Comparison of ENCODE assay signal across 1 cellular context in the genomic region with DNA sequence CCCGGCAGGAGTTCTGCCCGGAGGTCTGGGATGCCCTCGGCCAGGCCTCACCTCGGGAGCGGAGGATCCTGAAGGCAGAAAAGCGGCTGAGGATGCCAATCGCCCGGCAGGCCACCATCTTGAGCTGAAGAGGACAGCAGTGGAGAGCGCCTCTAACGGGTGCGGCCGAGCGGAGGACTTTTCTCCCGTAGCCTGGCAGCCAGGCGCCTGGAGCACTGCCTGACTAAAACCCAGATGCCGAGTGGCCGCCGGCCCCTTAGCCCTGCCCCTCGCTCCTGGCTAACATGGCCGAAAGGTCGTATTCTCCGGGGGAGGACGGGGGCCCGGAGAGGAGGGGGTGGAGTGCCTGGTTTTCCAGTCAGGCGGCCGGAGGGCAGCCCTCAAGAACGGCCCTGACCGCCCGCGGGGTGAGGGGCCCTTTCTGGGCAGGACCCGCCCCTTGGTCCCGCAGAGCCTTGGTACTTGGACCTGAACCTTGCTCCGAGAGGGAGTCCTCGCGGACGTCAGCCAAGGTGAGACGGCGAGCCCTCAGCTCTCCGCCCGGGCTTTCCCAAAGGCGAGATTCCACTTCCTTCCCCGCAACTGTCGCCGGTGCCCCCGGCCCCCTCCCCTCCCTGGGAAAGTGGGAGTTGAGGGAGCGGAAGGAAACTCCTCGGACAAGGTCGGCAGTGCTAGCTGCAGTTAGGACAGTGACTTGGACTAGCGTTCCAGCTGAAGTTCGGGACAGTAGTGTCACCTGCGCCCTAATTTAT.
A peak's percentile ranks its signal among the peaks of the same experiment; 100 is the strongest.
TF ChIP-seq lines count a peak whose summit lies in the region.

A gene (minus strand): TSS at position 154 of the 752 bp plus-strand sequence. CDS start 36 bp downstream, at position 118.
A gene (plus strand): TSS at position 461 of the 752 bp plus-strand sequence. CDS start 9,316 bp downstream, outside the sequence.

TF ChIP-seq in K562, 482 proteins besides CTCF, POLR2A, EP300 and RAD21 (continued from another document and continues in another):
- TF ChIP-seq, protein P1, sequence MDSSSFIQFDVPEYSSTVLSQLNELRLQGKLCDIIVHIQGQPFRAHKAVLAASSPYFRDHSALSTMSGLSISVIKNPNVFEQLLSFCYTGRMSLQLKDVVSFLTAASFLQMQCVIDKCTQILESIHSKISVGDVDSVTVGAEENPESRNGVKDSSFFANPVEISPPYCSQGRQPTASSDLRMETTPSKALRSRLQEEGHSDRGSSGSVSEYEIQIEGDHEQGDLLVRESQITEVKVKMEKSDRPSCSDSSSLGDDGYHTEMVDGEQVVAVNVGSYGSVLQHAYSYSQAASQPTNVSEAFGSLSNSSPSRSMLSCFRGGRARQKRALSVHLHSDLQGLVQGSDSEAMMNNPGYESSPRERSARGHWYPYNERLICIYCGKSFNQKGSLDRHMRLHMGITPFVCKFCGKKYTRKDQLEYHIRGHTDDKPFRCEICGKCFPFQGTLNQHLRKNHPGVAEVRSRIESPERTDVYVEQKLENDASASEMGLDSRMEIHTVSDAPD (CRISPR knock-in tag; IDR thresholded peaks at IDR 0.05), result no peak
- no peak for TF ChIP-seq ZNF561 (CRISPR knock-in tag; conservative IDR thresholded peaks at IDR 0.05)
- TF ChIP-seq, protein P2, sequence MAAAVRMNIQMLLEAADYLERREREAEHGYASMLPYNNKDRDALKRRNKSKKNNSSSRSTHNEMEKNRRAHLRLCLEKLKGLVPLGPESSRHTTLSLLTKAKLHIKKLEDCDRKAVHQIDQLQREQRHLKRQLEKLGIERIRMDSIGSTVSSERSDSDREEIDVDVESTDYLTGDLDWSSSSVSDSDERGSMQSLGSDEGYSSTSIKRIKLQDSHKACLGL (CRISPR knock-in tag; IDR thresholded peaks at IDR 0.05; ENCODE audit: borderline replicate concordance, poor library complexity, severe bottlenecking), result no peak
- TF ChIP-seq, protein P3, sequence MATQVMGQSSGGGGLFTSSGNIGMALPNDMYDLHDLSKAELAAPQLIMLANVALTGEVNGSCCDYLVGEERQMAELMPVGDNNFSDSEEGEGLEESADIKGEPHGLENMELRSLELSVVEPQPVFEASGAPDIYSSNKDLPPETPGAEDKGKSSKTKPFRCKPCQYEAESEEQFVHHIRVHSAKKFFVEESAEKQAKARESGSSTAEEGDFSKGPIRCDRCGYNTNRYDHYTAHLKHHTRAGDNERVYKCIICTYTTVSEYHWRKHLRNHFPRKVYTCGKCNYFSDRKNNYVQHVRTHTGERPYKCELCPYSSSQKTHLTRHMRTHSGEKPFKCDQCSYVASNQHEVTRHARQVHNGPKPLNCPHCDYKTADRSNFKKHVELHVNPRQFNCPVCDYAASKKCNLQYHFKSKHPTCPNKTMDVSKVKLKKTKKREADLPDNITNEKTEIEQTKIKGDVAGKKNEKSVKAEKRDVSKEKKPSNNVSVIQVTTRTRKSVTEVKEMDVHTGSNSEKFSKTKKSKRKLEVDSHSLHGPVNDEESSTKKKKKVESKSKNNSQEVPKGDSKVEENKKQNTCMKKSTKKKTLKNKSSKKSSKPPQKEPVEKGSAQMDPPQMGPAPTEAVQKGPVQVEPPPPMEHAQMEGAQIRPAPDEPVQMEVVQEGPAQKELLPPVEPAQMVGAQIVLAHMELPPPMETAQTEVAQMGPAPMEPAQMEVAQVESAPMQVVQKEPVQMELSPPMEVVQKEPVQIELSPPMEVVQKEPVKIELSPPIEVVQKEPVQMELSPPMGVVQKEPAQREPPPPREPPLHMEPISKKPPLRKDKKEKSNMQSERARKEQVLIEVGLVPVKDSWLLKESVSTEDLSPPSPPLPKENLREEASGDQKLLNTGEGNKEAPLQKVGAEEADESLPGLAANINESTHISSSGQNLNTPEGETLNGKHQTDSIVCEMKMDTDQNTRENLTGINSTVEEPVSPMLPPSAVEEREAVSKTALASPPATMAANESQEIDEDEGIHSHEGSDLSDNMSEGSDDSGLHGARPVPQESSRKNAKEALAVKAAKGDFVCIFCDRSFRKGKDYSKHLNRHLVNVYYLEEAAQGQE (CRISPR knock-in tag; IDR thresholded peaks at IDR 0.05; ENCODE audit: low read depth), result no peak; the same call in 1 of the 2 replicates
- TF ChIP-seq, protein P4, sequence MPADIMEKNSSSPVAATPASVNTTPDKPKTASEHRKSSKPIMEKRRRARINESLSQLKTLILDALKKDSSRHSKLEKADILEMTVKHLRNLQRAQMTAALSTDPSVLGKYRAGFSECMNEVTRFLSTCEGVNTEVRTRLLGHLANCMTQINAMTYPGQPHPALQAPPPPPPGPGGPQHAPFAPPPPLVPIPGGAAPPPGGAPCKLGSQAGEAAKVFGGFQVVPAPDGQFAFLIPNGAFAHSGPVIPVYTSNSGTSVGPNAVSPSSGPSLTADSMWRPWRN (IDR thresholded peaks at IDR 0.05; ENCODE audit: low read depth), result no peak
- TF ChIP-seq THRAP3 (IDR thresholded peaks at IDR 0.05; ENCODE audit: borderline replicate concordance), result no peak
- TF ChIP-seq MYNN (IDR thresholded peaks at IDR 0.05), result 0 out of 2 replicates have a peak, but pooled peaks have one; percentile 63
- TF ChIP-seq MYNN (CRISPR knock-in tag; IDR thresholded peaks at IDR 0.05), result no peak
- TF ChIP-seq, protein P5, sequence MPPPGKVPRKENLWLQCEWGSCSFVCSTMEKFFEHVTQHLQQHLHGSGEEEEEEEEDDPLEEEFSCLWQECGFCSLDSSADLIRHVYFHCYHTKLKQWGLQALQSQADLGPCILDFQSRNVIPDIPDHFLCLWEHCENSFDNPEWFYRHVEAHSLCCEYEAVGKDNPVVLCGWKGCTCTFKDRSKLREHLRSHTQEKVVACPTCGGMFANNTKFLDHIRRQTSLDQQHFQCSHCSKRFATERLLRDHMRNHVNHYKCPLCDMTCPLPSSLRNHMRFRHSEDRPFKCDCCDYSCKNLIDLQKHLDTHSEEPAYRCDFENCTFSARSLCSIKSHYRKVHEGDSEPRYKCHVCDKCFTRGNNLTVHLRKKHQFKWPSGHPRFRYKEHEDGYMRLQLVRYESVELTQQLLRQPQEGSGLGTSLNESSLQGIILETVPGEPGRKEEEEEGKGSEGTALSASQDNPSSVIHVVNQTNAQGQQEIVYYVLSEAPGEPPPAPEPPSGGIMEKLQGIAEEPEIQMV (tag; conservative IDR thresholded peaks at IDR 0.05; ENCODE audit: low read depth), result no peak
- TF ChIP-seq POLR2G (IDR thresholded peaks at IDR 0.05; ENCODE audit: low read depth, low read length), result peak; percentile 96
- TF ChIP-seq, protein P6, sequence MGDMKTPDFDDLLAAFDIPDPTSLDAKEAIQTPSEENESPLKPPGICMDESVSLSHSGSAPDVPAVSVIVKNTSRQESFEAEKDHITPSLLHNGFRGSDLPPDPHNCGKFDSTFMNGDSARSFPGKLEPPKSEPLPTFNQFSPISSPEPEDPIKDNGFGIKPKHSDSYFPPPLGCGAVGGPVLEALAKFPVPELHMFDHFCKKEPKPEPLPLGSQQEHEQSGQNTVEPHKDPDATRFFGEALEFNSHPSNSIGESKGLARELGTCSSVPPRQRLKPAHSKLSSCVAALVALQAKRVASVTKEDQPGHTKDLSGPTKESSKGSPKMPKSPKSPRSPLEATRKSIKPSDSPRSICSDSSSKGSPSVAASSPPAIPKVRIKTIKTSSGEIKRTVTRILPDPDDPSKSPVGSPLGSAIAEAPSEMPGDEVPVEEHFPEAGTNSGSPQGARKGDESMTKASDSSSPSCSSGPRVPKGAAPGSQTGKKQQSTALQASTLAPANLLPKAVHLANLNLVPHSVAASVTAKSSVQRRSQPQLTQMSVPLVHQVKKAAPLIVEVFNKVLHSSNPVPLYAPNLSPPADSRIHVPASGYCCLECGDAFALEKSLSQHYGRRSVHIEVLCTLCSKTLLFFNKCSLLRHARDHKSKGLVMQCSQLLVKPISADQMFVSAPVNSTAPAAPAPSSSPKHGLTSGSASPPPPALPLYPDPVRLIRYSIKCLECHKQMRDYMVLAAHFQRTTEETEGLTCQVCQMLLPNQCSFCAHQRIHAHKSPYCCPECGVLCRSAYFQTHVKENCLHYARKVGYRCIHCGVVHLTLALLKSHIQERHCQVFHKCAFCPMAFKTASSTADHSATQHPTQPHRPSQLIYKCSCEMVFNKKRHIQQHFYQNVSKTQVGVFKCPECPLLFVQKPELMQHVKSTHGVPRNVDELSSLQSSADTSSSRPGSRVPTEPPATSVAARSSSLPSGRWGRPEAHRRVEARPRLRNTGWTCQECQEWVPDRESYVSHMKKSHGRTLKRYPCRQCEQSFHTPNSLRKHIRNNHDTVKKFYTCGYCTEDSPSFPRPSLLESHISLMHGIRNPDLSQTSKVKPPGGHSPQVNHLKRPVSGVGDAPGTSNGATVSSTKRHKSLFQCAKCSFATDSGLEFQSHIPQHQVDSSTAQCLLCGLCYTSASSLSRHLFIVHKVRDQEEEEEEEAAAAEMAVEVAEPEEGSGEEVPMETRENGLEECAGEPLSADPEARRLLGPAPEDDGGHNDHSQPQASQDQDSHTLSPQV (IDR thresholded peaks at IDR 0.05), result no peak
- no peak for TF ChIP-seq ZNF324 (CRISPR knock-in tag; IDR thresholded peaks at IDR 0.05)
- TF ChIP-seq, protein P7, sequence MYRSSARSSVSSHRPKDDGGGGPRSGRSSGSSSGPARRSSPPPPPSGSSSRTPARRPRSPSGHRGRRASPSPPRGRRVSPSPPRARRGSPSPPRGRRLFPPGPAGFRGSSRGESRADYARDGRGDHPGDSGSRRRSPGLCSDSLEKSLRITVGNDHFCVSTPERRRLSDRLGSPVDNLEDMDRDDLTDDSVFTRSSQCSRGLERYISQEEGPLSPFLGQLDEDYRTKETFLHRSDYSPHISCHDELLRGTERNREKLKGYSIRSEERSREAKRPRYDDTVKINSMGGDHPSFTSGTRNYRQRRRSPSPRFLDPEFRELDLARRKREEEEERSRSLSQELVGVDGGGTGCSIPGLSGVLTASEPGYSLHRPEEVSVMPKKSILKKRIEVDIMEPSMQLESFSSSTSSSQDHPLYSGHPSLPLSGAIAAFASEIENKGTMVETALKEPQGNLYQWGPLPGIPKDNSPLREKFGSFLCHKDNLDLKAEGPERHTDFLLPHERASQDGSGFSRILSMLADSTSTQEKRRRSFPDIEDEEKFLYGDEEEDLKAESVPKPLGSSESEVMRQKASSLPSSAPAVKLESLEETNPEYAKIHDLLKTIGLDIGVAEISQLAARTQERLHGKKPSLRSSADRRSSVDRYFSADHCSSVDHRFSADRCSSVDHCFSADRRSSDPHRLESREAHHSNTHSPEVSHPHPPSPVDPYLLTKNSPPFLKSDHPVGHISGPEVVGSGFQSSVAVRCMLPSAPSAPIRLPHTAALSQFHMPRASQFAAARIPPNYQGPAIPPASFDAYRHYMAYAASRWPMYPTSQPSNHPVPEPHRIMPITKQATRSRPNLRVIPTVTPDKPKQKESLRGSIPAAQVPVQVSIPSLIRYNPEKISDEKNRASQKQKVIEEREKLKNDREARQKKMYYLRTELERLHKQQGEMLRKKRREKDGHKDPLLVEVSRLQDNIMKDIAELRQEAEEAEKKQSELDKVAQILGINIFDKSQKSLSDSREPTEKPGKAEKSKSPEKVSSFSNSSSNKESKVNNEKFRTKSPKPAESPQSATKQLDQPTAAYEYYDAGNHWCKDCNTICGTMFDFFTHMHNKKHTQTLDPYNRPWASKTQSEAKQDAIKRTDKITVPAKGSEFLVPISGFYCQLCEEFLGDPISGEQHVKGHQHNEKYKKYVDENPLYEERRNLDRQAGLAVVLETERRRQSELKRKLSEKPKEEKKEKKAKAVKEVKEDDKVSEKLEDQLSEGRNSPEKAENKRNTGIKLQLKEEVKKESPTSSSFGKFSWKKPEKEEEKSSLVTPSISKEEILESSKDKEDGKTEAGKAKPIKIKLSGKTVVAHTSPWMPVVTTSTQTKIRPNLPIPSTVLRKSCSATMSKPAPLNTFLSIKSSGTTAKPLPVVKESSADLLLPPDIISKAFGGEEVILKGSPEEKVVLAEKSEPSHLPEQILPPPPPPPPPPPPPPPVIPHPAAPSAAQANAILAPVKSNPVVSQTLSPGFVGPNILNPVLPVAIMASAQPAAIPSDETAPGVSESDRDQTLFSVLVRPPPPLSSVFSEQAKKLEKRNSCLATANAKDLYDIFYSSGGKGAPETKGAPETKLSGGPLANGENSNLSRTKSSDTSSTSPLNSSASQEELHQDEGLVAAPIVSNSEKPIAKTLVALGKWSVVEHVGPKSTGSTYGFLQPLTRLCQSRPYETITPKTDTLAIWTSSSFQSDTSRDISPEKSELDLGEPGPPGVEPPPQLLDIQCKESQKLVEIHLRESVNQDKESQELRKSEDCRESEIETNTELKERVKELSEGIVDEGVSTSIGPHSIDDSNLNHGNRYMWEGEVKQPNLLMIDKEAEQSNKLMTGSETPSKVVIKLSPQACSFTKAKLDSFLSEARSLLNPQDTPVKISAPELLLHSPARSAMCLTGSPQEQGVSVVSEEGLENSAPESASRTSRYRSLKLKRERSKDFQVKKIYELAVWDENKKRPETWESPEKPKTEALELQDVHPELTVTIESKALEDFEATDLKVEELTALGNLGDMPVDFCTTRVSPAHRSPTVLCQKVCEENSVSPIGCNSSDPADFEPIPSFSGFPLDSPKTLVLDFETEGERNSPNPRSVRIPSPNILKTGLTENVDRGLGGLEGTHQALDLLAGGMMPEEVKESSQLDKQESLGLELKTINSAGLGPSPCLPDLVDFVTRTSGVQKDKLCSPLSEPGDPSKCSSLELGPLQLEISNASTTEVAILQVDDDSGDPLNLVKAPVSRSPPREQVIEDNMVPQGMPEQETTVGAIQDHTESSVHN (IDR thresholded peaks at IDR 0.05; ENCODE audit: borderline replicate concordance in 1 of 2, low read depth in 1 of 2), result no peak; a peak in 1 of 4 replicates
- TF ChIP-seq, protein P8, sequence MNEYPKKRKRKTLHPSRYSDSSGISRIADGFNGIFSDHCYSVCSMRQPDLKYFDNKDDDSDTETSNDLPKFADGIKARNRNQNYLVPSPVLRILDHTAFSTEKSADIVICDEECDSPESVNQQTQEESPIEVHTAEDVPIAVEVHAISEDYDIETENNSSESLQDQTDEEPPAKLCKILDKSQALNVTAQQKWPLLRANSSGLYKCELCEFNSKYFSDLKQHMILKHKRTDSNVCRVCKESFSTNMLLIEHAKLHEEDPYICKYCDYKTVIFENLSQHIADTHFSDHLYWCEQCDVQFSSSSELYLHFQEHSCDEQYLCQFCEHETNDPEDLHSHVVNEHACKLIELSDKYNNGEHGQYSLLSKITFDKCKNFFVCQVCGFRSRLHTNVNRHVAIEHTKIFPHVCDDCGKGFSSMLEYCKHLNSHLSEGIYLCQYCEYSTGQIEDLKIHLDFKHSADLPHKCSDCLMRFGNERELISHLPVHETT (CRISPR knock-in tag; conservative IDR thresholded peaks at IDR 0.05 in 1 of 2, IDR thresholded peaks at IDR 0.05 in 1 of 2), result peak in 1 of 2 experiments; percentile 75; a peak in 2 of 4 replicates
- TF ChIP-seq TAF9B (IDR thresholded peaks at IDR 0.05; ENCODE audit: partially characterized antibody), result peak; percentile 74
- TF ChIP-seq SAFB2 (IDR thresholded peaks at IDR 0.05; ENCODE audit: borderline replicate concordance, low read depth, low read length, severe bottlenecking), result no peak
- TF ChIP-seq XRCC5 (IDR thresholded peaks at IDR 0.05; ENCODE audit: low read depth, low read length), result peak; percentile 58; the same call in 1 of the 2 replicates
- no peak for TF ChIP-seq TCF7L2 (IDR thresholded peaks at IDR 0.05; ENCODE audit: low read depth, low read length)
- TF ChIP-seq TOE1 (IDR thresholded peaks at IDR 0.05; ENCODE audit: borderline replicate concordance), result peak; percentile 96
- 0 out of 2 replicates have a peak, but pooled peaks have one; percentile 35 for TF ChIP-seq TOE1 (CRISPR knock-in tag; IDR thresholded peaks at IDR 0.05; ENCODE audit: borderline replicate concordance, low read depth)
- TF ChIP-seq POLR2AphosphoS5 (IDR thresholded peaks at IDR 0.05; ENCODE audit: control insufficient read depth, insufficient read depth, low read depth, low read length), result peak; percentile 66
- TF ChIP-seq ZNF12 (CRISPR knock-in tag; IDR thresholded peaks at IDR 0.05), result no peak
- 0 out of 2 replicates have a peak, but pooled peaks have one; percentile 45 for TF ChIP-seq NR2C2 (CRISPR knock-in tag; IDR thresholded peaks at IDR 0.05)
- peak; percentile 95 for TF ChIP-seq NR2C2 (tag; IDR thresholded peaks at IDR 0.05)
- no peak for TF ChIP-seq ZFP30 (CRISPR knock-in tag; IDR thresholded peaks at IDR 0.05; ENCODE audit: borderline replicate concordance)
- no peak for TF ChIP-seq ZNF134 (CRISPR knock-in tag; conservative IDR thresholded peaks at IDR 0.05)
- TF ChIP-seq KLF1 (tag; IDR thresholded peaks at IDR 0.05), result 0 out of 2 replicates have a peak, but pooled peaks have one; percentile 13
- no peak for TF ChIP-seq PRMT5 (CRISPR knock-in tag; IDR thresholded peaks at IDR 0.05)
- 0 out of 2 replicates have a peak, but pooled peaks have one; percentile 25 for TF ChIP-seq L3MBTL2 (IDR thresholded peaks at IDR 0.05)
- no peak for TF ChIP-seq ZNF668 (CRISPR knock-in tag; IDR thresholded peaks at IDR 0.05)
